Comparison of ENCODE assay signal across 15 cellular contexts in genomic region chr5:62594364-62594984, GRCh38. TPM values are rescaled to one million over a fixed set of nuclear protein-coding genes. Genes with fewer than 3 reads are reported as not detected.
DNase-seq lines count a peak whose midpoint lies in the region; ATAC-seq and TF ChIP-seq lines count a peak whose summit lies in the region.
"Had no signal": no experiment of that assay in that cellular context is flagged by ENCODE, and none has a peak within 500 bp of the region (broad histone marks: within the 10 kb centered on the region; RNA-seq: fewer than 3 reads in every experiment).

No MANE protein-coding gene starts in this region.

- no peak overlapping the region for H3K27ac ChIP-seq in CD4-positive, CD25-positive, alpha-beta regulatory T cell (ENCODE audit: insufficient read depth, low read length, poor library complexity, severe bottlenecking)
- H3K27ac ChIP-seq in H9 (ENCODE audit: insufficient read length, low read depth, low read length) (no peak overlapping the region), smooth muscle cell (ENCODE audit: low read depth) (no peak overlapping the region)
- H3K27ac ChIP-seq: BLaER1, KMS-11 had no signal

- peaks cover 10% of the 10 kb centered on the region for H3K36me3 ChIP-seq in CD4-positive, CD25-positive, alpha-beta regulatory T cell (ENCODE audit: control insufficient read depth, insufficient read depth, low read length)
- H3K36me3 ChIP-seq in smooth muscle cell (ENCODE audit: low read depth) = peaks cover 5% of the 10 kb centered on the region

- H3K18ac ChIP-seq in H9 (ENCODE audit: insufficient read length, low read depth, low read length) = no peak overlapping the region

- no peaks in the 10 kb centered on the region for H3K79me2 ChIP-seq in H9 (ENCODE audit: insufficient read depth, low read length)
- H3K79me2 ChIP-seq in smooth muscle cell (ENCODE audit: low read depth) = no peaks in the 10 kb centered on the region

- intact Hi-C loops in left colon (cut with DNase I, micrococcal nuclease) = no loop called here
- intact Hi-C loops in left cardiac atrium (cut with DNase I) = no loop called here

- no peak overlapping the region for H3K4me3 ChIP-seq in CD4-positive, CD25-positive, alpha-beta regulatory T cell (ENCODE audit: low read depth, low read length)
- no peak overlapping the region for H3K4me3 ChIP-seq in smooth muscle cell
- H3K4me3 ChIP-seq: BLaER1 had no signal

- H3K27ac Mint-ChIP-seq in CD4-positive, CD25-positive, alpha-beta regulatory T cell = peak overlapping the region in 2 of 3 donors; percentile 23 to 64
- H3K27ac Mint-ChIP-seq in H9 (peak overlapping the region; percentile 37 to 64 (median 63); a peak in 5 of 7 replicates), WTC11 (peak overlapping the region; percentile 73)

- H3K4ac ChIP-seq in H9 (ENCODE audit: low read depth, low read length) = no peak overlapping the region

- no peak overlapping the region for H2BK20ac ChIP-seq in H9 (ENCODE audit: low read depth, low read length, poor library complexity, severe bottlenecking)

- H3K27me3 ChIP-seq in CD4-positive, CD25-positive, alpha-beta regulatory T cell (ENCODE audit: control insufficient read depth, insufficient read depth, low read length) = no peaks in the 10 kb centered on the region
- H3K27me3 ChIP-seq in H9 (ENCODE audit: insufficient read depth, low read length) (no peaks in the 10 kb centered on the region), smooth muscle cell (ENCODE audit: low read depth) (no peaks in the 10 kb centered on the region)
- H3K27me3 ChIP-seq: BLaER1 had no signal

- DNase-seq in CD4-positive, CD25-positive, alpha-beta regulatory T cell = no peak
- DNase-seq in H9 = no peak
- DNase-seq in WTC11 (ENCODE audit: low spot score) = no peak
- DNase-seq in left colon = no peak
- DNase-seq in DMS153 (lab: John Stamatoyannopoulos, UW) = no peak
- no peak for DNase-seq in left cardiac atrium
- DNase-seq in smooth muscle cell (lab: John Stamatoyannopoulos, UW; ENCODE audit: unreplicated experiment) = no peak
- DNase-seq: 8988T, AML-193, Calu3, DMS 273 treated with DMSO at 0.1 percent for 48 hours, DMS79 had no signal

- no peak overlapping the region for H4K91ac ChIP-seq in H9 (ENCODE audit: insufficient read length, low read depth, low read length)

- no peaks in the 10 kb centered on the region for H3K4me1 ChIP-seq in CD4-positive, CD25-positive, alpha-beta regulatory T cell (ENCODE audit: control insufficient read depth, insufficient read depth, low read length, poor library complexity, severe bottlenecking)
- H3K4me1 ChIP-seq in H9 (ENCODE audit: insufficient read depth, low read length) = peaks cover 8% of the 10 kb centered on the region; the same call in 1 of the 2 replicates
- H3K4me1 ChIP-seq in smooth muscle cell (ENCODE audit: low read depth) = no peaks in the 10 kb centered on the region

- no peak overlapping the region for H2BK120ac ChIP-seq in H9 (ENCODE audit: low read depth, low read length, poor library complexity, severe bottlenecking)

- H2BK15ac ChIP-seq in H9 (ENCODE audit: low read depth, low read length) = no peak overlapping the region

- H2AK5ac ChIP-seq in H9 (ENCODE audit: insufficient read length, low read length) = no peak overlapping the region

- H3K9me3 Mint-ChIP-seq in CD4-positive, CD25-positive, alpha-beta regulatory T cell = no peaks in the 10 kb centered on the region
- H3K9me3 Mint-ChIP-seq in H9 (no peaks in the 10 kb centered on the region), WTC11 (no peaks in the 10 kb centered on the region)

- H3K14ac ChIP-seq in H9 (ENCODE audit: insufficient read depth, low read length) = no peak overlapping the region

- H4K20me1 ChIP-seq in H9 (ENCODE audit: control insufficient read depth, insufficient read depth, insufficient read length) = no peaks in the 10 kb centered on the region
- no peaks in the 10 kb centered on the region for H4K20me1 ChIP-seq in smooth muscle cell (ENCODE audit: low read depth)
- H4K20me1 ChIP-seq: BLaER1 had no signal

- POLR2A ChIA-PET in WTC11 (lab: Charles Lee) = no interaction called here

- no peak overlapping the region for H2BK5ac ChIP-seq in H9 (ENCODE audit: insufficient read length, low read length)

- CTCF ChIA-PET in WTC11 (lab: Charles Lee) = no interaction called here

- no peak for ATAC-seq in CD4-positive, CD25-positive, alpha-beta regulatory T cell (ENCODE audit: low read depth in 2 of 2)
- ATAC-seq in WTC11 (peak; percentile 76), left colon (peak; percentile 50), left cardiac atrium (no peak)
- ATAC-seq: HepG2 had no signal

- H2BK12ac ChIP-seq in H9 (ENCODE audit: insufficient read length, low read depth, low read length) = no peak overlapping the region

- peaks cover 27% of the 10 kb centered on the region for H3K36me3 Mint-ChIP-seq in CD4-positive, CD25-positive, alpha-beta regulatory T cell
- H3K36me3 Mint-ChIP-seq in H9 (ENCODE audit: insufficient read depth in 1 of 3, low read depth in 3 of 3) = peaks cover 6 to 21% (median 10%) of the 10 kb centered on the region in 3 experiments
- H3K36me3 Mint-ChIP-seq in WTC11 = peaks cover 11% of the 10 kb centered on the region

- H3K4me1 Mint-ChIP-seq in CD4-positive, CD25-positive, alpha-beta regulatory T cell = peaks cover 10 to 22% (median 13%) of the 10 kb centered on the region in 4 donors
- peaks cover 17 to 21% of the 10 kb centered on the region in 2 experiments for H3K4me1 Mint-ChIP-seq in H9
- H3K4me1 Mint-ChIP-seq in WTC11 = peaks cover 27% of the 10 kb centered on the region

- H2AFZ ChIP-seq in H9 (ENCODE audit: low read length) (no peak overlapping the region), smooth muscle cell (ENCODE audit: low read depth) (no peak overlapping the region)

- TF ChIP-seq CTCF in H9 (conservative IDR thresholded peaks at IDR 0.05) (no peak), WTC11 (IDR thresholded peaks at IDR 0.05) (no peak), smooth muscle cell (IDR thresholded peaks at IDR 0.05; ENCODE audit: borderline replicate concordance, insufficient read depth, poor library complexity, severe bottlenecking) (no peak)

- WGBS in H9 (ENCODE audit: extremely low coverage, insufficient read length, low lambda C conversion rate) = no CpG with 5 or more reads among the region's 3 CpGs
- WGBS in smooth muscle cell (ENCODE audit: low lambda C conversion rate) = 92% methylated on average over 3 of the region's 3 CpGs

- H3T11ph ChIP-seq in H9 (ENCODE audit: low read length) = no peak overlapping the region

- H3K9ac ChIP-seq in H9 (ENCODE audit: extremely low read depth, insufficient read length, low read length) = no peak overlapping the region
- H3K9ac ChIP-seq in smooth muscle cell (ENCODE audit: low read depth) = no peak overlapping the region
- H3K9ac ChIP-seq: BLaER1, KMS-11 had no signal

- H4K5ac ChIP-seq in H9 (ENCODE audit: insufficient read length, low read depth, low read length) = no peak overlapping the region

- no peaks in the 10 kb centered on the region for H3F3A ChIP-seq in smooth muscle cell (ENCODE audit: low read depth)

- H3K4me3 Mint-ChIP-seq in CD4-positive, CD25-positive, alpha-beta regulatory T cell = no peak overlapping the region
- H3K4me3 Mint-ChIP-seq in H9 = no peak overlapping the region
- no peak overlapping the region for H3K4me3 Mint-ChIP-seq in WTC11

- no peak overlapping the region for H3K23ac ChIP-seq in H9 (ENCODE audit: insufficient read length, low read depth, low read length)

- H3K56ac ChIP-seq in H9 (ENCODE audit: insufficient read length, low read depth, low read length) = no peak overlapping the region

- H3K4me2 ChIP-seq in H9 (ENCODE audit: insufficient read depth, insufficient read length, low read length) (no peak overlapping the region), smooth muscle cell (no peak overlapping the region)
- H3K4me2 ChIP-seq: BLaER1, KMS-11 had no signal

- no peaks in the 10 kb centered on the region for H3K9me3 ChIP-seq in CD4-positive, CD25-positive, alpha-beta regulatory T cell (ENCODE audit: control insufficient read depth in 2 of 2, low read length in 2 of 2)
- no peaks in the 10 kb centered on the region for H3K9me3 ChIP-seq in H9 (ENCODE audit: control insufficient read depth, low read depth, low read length)
- H3K9me3 ChIP-seq in smooth muscle cell (replicated peaks; ENCODE audit: low read depth) = no peaks in the 10 kb centered on the region

- no peaks in the 10 kb centered on the region for H3K23me2 ChIP-seq in H9 (ENCODE audit: insufficient read length, low read depth, low read length, poor library complexity, severe bottlenecking)

- H4K8ac ChIP-seq in H9 (replicated peaks; ENCODE audit: insufficient read length, low read depth, low read length) = no peak overlapping the region

- no peaks in the 10 kb centered on the region for H3K27me3 Mint-ChIP-seq in CD4-positive, CD25-positive, alpha-beta regulatory T cell
- H3K27me3 Mint-ChIP-seq in H9 (ENCODE audit: low read depth) (no peaks in the 10 kb centered on the region), WTC11 (ENCODE audit: low read depth) (no peaks in the 10 kb centered on the region)

- no peaks in the 10 kb centered on the region for H3K79me1 ChIP-seq in H9 (ENCODE audit: insufficient read depth, low read depth, low read length, poor library complexity, severe bottlenecking)

TF ChIP-seq in WTC11, 78 proteins besides CTCF, POLR2A, EP300 and RAD21 (continues in another document):
- no peak for TF ChIP-seq SP1 (CRISPR knock-in tag; conservative IDR thresholded peaks at IDR 0.05)
- no peak for TF ChIP-seq ETV6 (CRISPR knock-in tag; IDR thresholded peaks at IDR 0.05)
- no peak for TF ChIP-seq NFE2L1 (CRISPR knock-in tag; IDR thresholded peaks at IDR 0.05)
- TF ChIP-seq MXD4 (CRISPR knock-in tag; IDR thresholded peaks at IDR 0.05; ENCODE audit: borderline replicate concordance) = no peak
- TF ChIP-seq NR3C1 (CRISPR knock-in tag; conservative IDR thresholded peaks at IDR 0.05; ENCODE audit: low read depth) = no peak
- no peak for TF ChIP-seq FOXJ3 (CRISPR knock-in tag; IDR thresholded peaks at IDR 0.05; ENCODE audit: borderline replicate concordance)

RNA-seq across cellular contexts. Expression of gene LRRC70, which starts 15.9 kb away (rescaled TPM):
- 4.6 TPM for total RNA-seq in CD4-positive, CD25-positive, alpha-beta regulatory T cell
- 1 to 10 TPM in 2 of 4 donors, under 1 TPM in 2; 0.42 to 2.1 (median 0.86) TPM for polyA plus RNA-seq in CD4-positive, CD25-positive, alpha-beta regulatory T cell
- total RNA-seq in H9 (2021) (0.55 and 1.1 TPM in 2 replicates), WTC11 (2021) (0.37 to 0.44 TPM (median 0.44 TPM) in 3 replicates), left colon (1 to 10 TPM; 1.9 to 2.4 TPM), left cardiac atrium (1 to 10 TPM; 2.0 to 2.2 TPM), smooth muscle cell (0.13 and 0.36 TPM in 2 replicates)
- 0.22 TPM in 1 of 2 replicates, not detected in the other for polyA plus RNA-seq in smooth muscle cell

Comparison
In these comparisons a context has a peak if more than half of its experiments do, and no peak if none do; other contexts are left out.
1. ATAC-seq: peak in WTC11 (single experiment) and left colon (single experiment); none in CD4-positive, CD25-positive, alpha-beta regulatory T cell (0 of 2) and left cardiac atrium (0 of 2).
2. Peak in every context shown above with its lines, with median percentiles within 50 percentile points of each other: H3K27ac Mint-ChIP-seq.